Comparison of ENCODE assay signal across 1 cellular context in genomic region chr10:101067356-101068083, GRCh38.
TF ChIP-seq lines count a peak whose summit lies in the region.

No MANE protein-coding gene starts in this region.

TF ChIP-seq in HEK293, 187 proteins besides CTCF, POLR2A, EP300 and RAD21 (continued from another document and continues in another):
- TF ChIP-seq ZNF221 (tag by site-specific recombination; IDR thresholded peaks at IDR 0.05; ENCODE audit: borderline replicate concordance) (no peak), OVOL3 (tag by site-specific recombination; IDR thresholded peaks at IDR 0.05) (no peak), ZFP69B (tag by site-specific recombination; IDR thresholded peaks at IDR 0.05) (peak; percentile 26; the same call in 1 of the 2 replicates), ZNF211 (tag by site-specific recombination; IDR thresholded peaks at IDR 0.05; ENCODE audit: low read depth) (no peak), ZBTB6 (tag by site-specific recombination; IDR thresholded peaks at IDR 0.05) (no peak), ZNF350 (tag by site-specific recombination; IDR thresholded peaks at IDR 0.05) (no peak), ZNF529 (tag by site-specific recombination; IDR thresholded peaks at IDR 0.05; ENCODE audit: insufficient replicate concordance) (no peak), ZNF354C (tag by site-specific recombination; IDR thresholded peaks at IDR 0.05; ENCODE audit: borderline replicate concordance, low read depth) (no peak), BCL11B (tag by site-specific recombination; IDR thresholded peaks at IDR 0.05; ENCODE audit: low read depth) (peak; percentile 66; the same call in 1 of the 2 replicates), ZNF549 (tag by site-specific recombination; IDR thresholded peaks at IDR 0.05) (no peak), ZNF433 (tag by site-specific recombination; IDR thresholded peaks at IDR 0.05; ENCODE audit: low read depth) (no peak), ZSCAN5A (tag by site-specific recombination; IDR thresholded peaks at IDR 0.05) (no peak), KLF8 (tag by site-specific recombination; IDR thresholded peaks at IDR 0.05) (peak; percentile 61; the same call in 1 of the 2 replicates), ZNF223 (tag by site-specific recombination; IDR thresholded peaks at IDR 0.05) (no peak), GLIS1 (tag by site-specific recombination; IDR thresholded peaks at IDR 0.05) (peak; percentile 77), ZNF335 (tag by site-specific recombination; conservative IDR thresholded peaks at IDR 0.05) (peak; percentile 86), ZBTB7A (tag by site-specific recombination; IDR thresholded peaks at IDR 0.05; ENCODE audit: low read depth) (peak; percentile 92), ZNF623 (tag by site-specific recombination; IDR thresholded peaks at IDR 0.05) (no peak), ZNF214 (tag by site-specific recombination; IDR thresholded peaks at IDR 0.05; ENCODE audit: borderline replicate concordance) (no peak), ZNF530 (tag by site-specific recombination; IDR thresholded peaks at IDR 0.05; ENCODE audit: low read depth) (no peak), ZNF600 (tag by site-specific recombination; IDR thresholded peaks at IDR 0.05) (peak; percentile 81), PATZ1 (tag by site-specific recombination; IDR thresholded peaks at IDR 0.05) (peak; percentile 100), ZNF660 (tag by site-specific recombination; IDR thresholded peaks at IDR 0.05) (0 out of 2 replicates have a peak, but pooled peaks have one; percentile 65), ZNF341 (tag by site-specific recombination; IDR thresholded peaks at IDR 0.05; ENCODE audit: low read depth) (peak; percentile 80), ZNF510 (tag by site-specific recombination; IDR thresholded peaks at IDR 0.05; ENCODE audit: insufficient replicate concordance) (no peak), ZXDB (tag by site-specific recombination; IDR thresholded peaks at IDR 0.05) (peak; percentile 91), ZNF76 (tag by site-specific recombination; IDR thresholded peaks at IDR 0.05; ENCODE audit: borderline replicate concordance, low read depth) (0 out of 2 replicates have a peak, but pooled peaks have one; percentile 7), SETDB1 (IDR thresholded peaks at IDR 0.05; ENCODE audit: insufficient read length, low read length) (no peak), ZNF280D (tag by site-specific recombination; IDR thresholded peaks at IDR 0.05) (no peak), ZNF146 (tag by site-specific recombination; IDR thresholded peaks at IDR 0.05) (no peak), OSR2 (tag by site-specific recombination; IDR thresholded peaks at IDR 0.05) (no peak), ZNF292 (tag by site-specific recombination; IDR thresholded peaks at IDR 0.05; ENCODE audit: borderline replicate concordance, low read depth) (no peak), ZNF514 (tag by site-specific recombination; IDR thresholded peaks at IDR 0.05) (no peak), ZNF169 (tag by site-specific recombination; IDR thresholded peaks at IDR 0.05) (no peak), ZNF473 (tag by site-specific recombination; IDR thresholded peaks at IDR 0.05) (no peak)
- TF ChIP-seq, protein P1, sequence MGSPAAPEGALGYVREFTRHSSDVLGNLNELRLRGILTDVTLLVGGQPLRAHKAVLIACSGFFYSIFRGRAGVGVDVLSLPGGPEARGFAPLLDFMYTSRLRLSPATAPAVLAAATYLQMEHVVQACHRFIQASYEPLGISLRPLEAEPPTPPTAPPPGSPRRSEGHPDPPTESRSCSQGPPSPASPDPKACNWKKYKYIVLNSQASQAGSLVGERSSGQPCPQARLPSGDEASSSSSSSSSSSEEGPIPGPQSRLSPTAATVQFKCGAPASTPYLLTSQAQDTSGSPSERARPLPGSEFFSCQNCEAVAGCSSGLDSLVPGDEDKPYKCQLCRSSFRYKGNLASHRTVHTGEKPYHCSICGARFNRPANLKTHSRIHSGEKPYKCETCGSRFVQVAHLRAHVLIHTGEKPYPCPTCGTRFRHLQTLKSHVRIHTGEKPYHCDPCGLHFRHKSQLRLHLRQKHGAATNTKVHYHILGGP (tag by site-specific recombination; IDR thresholded peaks at IDR 0.05) = peak; percentile 75; the same call in 1 of the 2 replicates
- TF ChIP-seq, protein P2, sequence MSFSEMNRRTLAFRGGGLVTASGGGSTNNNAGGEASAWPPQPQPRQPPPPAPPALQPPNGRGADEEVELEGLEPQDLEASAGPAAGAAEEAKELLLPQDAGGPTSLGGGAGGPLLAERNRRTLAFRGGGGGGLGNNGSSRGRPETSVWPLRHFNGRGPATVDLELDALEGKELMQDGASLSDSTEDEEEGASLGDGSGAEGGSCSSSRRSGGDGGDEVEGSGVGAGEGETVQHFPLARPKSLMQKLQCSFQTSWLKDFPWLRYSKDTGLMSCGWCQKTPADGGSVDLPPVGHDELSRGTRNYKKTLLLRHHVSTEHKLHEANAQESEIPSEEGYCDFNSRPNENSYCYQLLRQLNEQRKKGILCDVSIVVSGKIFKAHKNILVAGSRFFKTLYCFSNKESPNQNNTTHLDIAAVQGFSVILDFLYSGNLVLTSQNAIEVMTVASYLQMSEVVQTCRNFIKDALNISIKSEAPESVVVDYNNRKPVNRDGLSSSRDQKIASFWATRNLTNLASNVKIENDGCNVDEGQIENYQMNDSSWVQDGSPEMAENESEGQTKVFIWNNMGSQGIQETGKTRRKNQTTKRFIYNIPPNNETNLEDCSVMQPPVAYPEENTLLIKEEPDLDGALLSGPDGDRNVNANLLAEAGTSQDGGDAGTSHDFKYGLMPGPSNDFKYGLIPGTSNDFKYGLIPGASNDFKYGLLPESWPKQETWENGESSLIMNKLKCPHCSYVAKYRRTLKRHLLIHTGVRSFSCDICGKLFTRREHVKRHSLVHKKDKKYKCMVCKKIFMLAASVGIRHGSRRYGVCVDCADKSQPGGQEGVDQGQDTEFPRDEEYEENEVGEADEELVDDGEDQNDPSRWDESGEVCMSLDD (tag by site-specific recombination; IDR thresholded peaks at IDR 0.05) = peak; percentile 91
- TF ChIP-seq, protein P3, sequence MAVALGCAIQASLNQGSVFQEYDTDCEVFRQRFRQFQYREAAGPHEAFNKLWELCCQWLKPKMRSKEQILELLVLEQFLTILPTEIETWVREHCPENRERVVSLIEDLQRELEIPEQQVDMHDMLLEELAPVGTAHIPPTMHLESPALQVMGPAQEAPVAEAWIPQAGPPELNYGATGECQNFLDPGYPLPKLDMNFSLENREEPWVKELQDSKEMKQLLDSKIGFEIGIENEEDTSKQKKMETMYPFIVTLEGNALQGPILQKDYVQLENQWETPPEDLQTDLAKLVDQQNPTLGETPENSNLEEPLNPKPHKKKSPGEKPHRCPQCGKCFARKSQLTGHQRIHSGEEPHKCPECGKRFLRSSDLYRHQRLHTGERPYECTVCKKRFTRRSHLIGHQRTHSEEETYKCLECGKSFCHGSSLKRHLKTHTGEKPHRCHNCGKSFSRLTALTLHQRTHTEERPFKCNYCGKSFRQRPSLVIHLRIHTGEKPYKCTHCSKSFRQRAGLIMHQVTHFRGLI (tag by site-specific recombination; IDR thresholded peaks at IDR 0.05) = peak; percentile 74
- TF ChIP-seq, protein P4, sequence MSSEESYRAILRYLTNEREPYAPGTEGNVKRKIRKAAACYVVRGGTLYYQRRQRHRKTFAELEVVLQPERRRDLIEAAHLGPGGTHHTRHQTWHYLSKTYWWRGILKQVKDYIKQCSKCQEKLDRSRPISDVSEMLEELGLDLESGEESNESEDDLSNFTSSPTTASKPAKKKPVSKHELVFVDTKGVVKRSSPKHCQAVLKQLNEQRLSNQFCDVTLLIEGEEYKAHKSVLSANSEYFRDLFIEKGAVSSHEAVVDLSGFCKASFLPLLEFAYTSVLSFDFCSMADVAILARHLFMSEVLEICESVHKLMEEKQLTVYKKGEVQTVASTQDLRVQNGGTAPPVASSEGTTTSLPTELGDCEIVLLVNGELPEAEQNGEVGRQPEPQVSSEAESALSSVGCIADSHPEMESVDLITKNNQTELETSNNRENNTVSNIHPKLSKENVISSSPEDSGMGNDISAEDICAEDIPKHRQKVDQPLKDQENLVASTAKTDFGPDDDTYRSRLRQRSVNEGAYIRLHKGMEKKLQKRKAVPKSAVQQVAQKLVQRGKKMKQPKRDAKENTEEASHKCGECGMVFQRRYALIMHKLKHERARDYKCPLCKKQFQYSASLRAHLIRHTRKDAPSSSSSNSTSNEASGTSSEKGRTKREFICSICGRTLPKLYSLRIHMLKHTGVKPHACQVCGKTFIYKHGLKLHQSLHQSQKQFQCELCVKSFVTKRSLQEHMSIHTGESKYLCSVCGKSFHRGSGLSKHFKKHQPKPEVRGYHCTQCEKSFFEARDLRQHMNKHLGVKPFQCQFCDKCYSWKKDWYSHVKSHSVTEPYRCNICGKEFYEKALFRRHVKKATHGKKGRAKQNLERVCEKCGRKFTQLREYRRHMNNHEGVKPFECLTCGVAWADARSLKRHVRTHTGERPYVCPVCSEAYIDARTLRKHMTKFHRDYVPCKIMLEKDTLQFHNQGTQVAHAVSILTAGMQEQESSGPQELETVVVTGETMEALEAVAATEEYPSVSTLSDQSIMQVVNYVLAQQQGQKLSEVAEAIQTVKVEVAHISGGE (tag by site-specific recombination; conservative IDR thresholded peaks at IDR 0.05; ENCODE audit: low read depth) = peak; percentile 88
- TF ChIP-seq, protein P5, sequence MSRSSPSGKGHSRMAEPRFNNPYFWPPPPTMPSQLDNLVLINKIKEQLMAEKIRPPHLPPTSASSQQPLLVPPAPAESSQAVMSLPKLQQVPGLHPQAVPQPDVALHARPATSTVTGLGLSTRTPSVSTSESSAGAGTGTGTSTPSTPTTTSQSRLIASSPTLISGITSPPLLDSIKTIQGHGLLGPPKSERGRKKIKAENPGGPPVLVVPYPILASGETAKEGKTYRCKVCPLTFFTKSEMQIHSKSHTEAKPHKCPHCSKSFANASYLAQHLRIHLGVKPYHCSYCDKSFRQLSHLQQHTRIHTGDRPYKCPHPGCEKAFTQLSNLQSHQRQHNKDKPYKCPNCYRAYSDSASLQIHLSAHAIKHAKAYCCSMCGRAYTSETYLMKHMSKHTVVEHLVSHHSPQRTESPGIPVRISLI (tag by site-specific recombination; IDR thresholded peaks at IDR 0.05) = no peak
